In genomic region chr15:43527016-43527801, GRCh38 we compare ENCODE assay signal across 21 cellular contexts.
"Had no signal": no experiment of that assay in that cellular context is flagged by ENCODE, and none has a peak within 500 bp of the region (broad histone marks: within the 10 kb centered on the region; RNA-seq: fewer than 3 reads in every experiment).

No MANE protein-coding gene starts in this region.

- H3K9me3 ChIP-seq: breast epithelium had no signal

- H3K9me3 Mint-ChIP-seq: activated B cell treated with CpG ODN at 0.5 μM for 24 hours; activated CD4-positive, alpha-beta T cell treated with anti-CD3 and anti-CD28 coated beads, Interleukin-2, amount 10 ng/mL, durations not matched to agents 24 days and 14 days; activated naive CD4-positive, alpha-beta T cell treated with anti-CD3 and anti-CD28 coated beads, Interleukin-2, amount 50 U/mL, for 24 hours; activated T-cell treated with anti-CD3 and anti-CD28 coated beads, Interleukin-2, amount 50 U/mL, for 24 hours; activated T-helper 1 cell treated with anti-CD3 and anti-CD28 coated beads, Interleukin-12 subunit alpha, Interleukin-12 subunit beta, Interleukin-2, Interleukin-4 antibody, amounts not matched to agents 30 ng/mL and 10 ng/mL and 1 ng/mL, durations not matched to agents 14 hours and 24 hours and 36 hours; T-helper 1 cell treated with Interleukin-12 subunit alpha and Interleukin-12 subunit beta and Interleukin-4 antibody, amounts not matched to agents 30 μg/mL and 1 μg/mL, for 36 hours had no signal

- H3K4me1 ChIP-seq: breast epithelium had no signal

- DNase-seq: activated B cell treated with CpG ODN at 0.5 μM for 24 hours; activated CD4-positive, alpha-beta T cell treated with anti-CD3 and anti-CD28 coated beads for 1 hour; activated CD4-positive, alpha-beta T cell treated with anti-CD3 and anti-CD28 coated beads, Interleukin-2, amount 10 ng/mL, durations not matched to agents 24 days and 14 days; activated CD4-positive, alpha-beta T cell treated with anti-CD3 and anti-CD28 coated beads, Interleukin-2, amount 50 U/mL, for 48 hours; activated CD8-positive, alpha-beta memory T cell treated with anti-CD3 and anti-CD28 coated beads, Interleukin-2, amount 10 ng/mL, durations not matched to agents 7 days and 5 days; activated effector memory CD4-positive, alpha-beta T cell treated with Interleukin-2 at 50 U/mL for 16 hours; activated naive CD4-positive, alpha-beta T cell; activated T-cell treated with anti-CD3 and anti-CD28 coated beads, Interleukin-2, amount 50 U/mL, for 24 hours; aorta; caudate nucleus; MM.1S; NCI-H1105 treated with DMSO at 0.1 percent for 48 hours; NCI-H1436 treated with DMSO at 0.1 percent for 48 hours; NCI-H187; NCI-H2081; NCI-H446; SHP77 treated with DMSO at 0.1 percent for 48 hours had no signal

- H3K27ac Mint-ChIP-seq: activated B cell treated with CpG ODN at 0.5 μM for 24 hours; activated CD4-positive, alpha-beta T cell treated with anti-CD3 and anti-CD28 coated beads, Interleukin-2, amount 10 ng/mL, durations not matched to agents 24 days and 14 days; activated CD8-positive, alpha-beta memory T cell treated with anti-CD3 and anti-CD28 coated beads, Interleukin-2, amount 10 ng/mL, durations not matched to agents 7 days and 5 days; activated naive CD4-positive, alpha-beta T cell treated with anti-CD3 and anti-CD28 coated beads, Interleukin-2, amount 50 U/mL, for 24 hours; activated T-cell treated with anti-CD3 and anti-CD28 coated beads, Interleukin-2, amount 50 U/mL, for 24 hours; activated T-helper 1 cell treated with anti-CD3 and anti-CD28 coated beads, Interleukin-12 subunit alpha, Interleukin-12 subunit beta, Interleukin-2, Interleukin-4 antibody, amounts not matched to agents 30 ng/mL and 10 ng/mL and 1 ng/mL, durations not matched to agents 14 hours and 24 hours and 36 hours; T-helper 1 cell treated with Interleukin-12 subunit alpha and Interleukin-12 subunit beta and Interleukin-4 antibody, amounts not matched to agents 30 μg/mL and 1 μg/mL, for 36 hours had no signal

- H3K4me3 Mint-ChIP-seq: activated B cell treated with CpG ODN at 0.5 μM for 24 hours; activated CD4-positive, alpha-beta T cell treated with anti-CD3 and anti-CD28 coated beads, Interleukin-2, amount 10 ng/mL, durations not matched to agents 24 days and 14 days; activated CD8-positive, alpha-beta memory T cell treated with anti-CD3 and anti-CD28 coated beads, Interleukin-2, amount 10 ng/mL, durations not matched to agents 7 days and 5 days; activated naive CD4-positive, alpha-beta T cell treated with anti-CD3 and anti-CD28 coated beads, Interleukin-2, amount 50 U/mL, for 24 hours; activated T-cell treated with anti-CD3 and anti-CD28 coated beads, Interleukin-2, amount 50 U/mL, for 24 hours; activated T-helper 1 cell treated with anti-CD3 and anti-CD28 coated beads, Interleukin-12 subunit alpha, Interleukin-12 subunit beta, Interleukin-2, Interleukin-4 antibody, amounts not matched to agents 30 ng/mL and 10 ng/mL and 1 ng/mL, durations not matched to agents 14 hours and 24 hours and 36 hours; T-helper 1 cell treated with Interleukin-12 subunit alpha and Interleukin-12 subunit beta and Interleukin-4 antibody, amounts not matched to agents 30 μg/mL and 1 μg/mL, for 36 hours had no signal

- H3K4me3 ChIP-seq: breast epithelium had no signal

- H3K27ac ChIP-seq: breast epithelium had no signal

- H3K27me3 ChIP-seq: breast epithelium had no signal

- H3K36me3 ChIP-seq: breast epithelium had no signal

- H3K36me3 Mint-ChIP-seq: activated CD8-positive, alpha-beta memory T cell treated with anti-CD3 and anti-CD28 coated beads, Interleukin-2, amount 10 ng/mL, durations not matched to agents 7 days and 5 days; activated naive CD4-positive, alpha-beta T cell treated with anti-CD3 and anti-CD28 coated beads, Interleukin-2, amount 50 U/mL, for 24 hours had no signal

- H3K27me3 Mint-ChIP-seq: activated CD4-positive, alpha-beta T cell treated with anti-CD3 and anti-CD28 coated beads, Interleukin-2, amount 10 ng/mL, durations not matched to agents 24 days and 14 days; activated CD8-positive, alpha-beta memory T cell treated with anti-CD3 and anti-CD28 coated beads, Interleukin-2, amount 10 ng/mL, durations not matched to agents 7 days and 5 days; activated naive CD4-positive, alpha-beta T cell treated with anti-CD3 and anti-CD28 coated beads, Interleukin-2, amount 50 U/mL, for 24 hours; activated T-cell treated with anti-CD3 and anti-CD28 coated beads, Interleukin-2, amount 50 U/mL, for 24 hours had no signal

- H3K4me1 Mint-ChIP-seq: activated B cell treated with CpG ODN at 0.5 μM for 24 hours had no signal
